Comparison of ENCODE assay signal across 24 cellular contexts in genomic region chr10:27838291-27838690, GRCh38.
"Had no signal": no experiment of that assay in that cellular context is flagged by ENCODE, and none has a peak within 500 bp of the region (broad histone marks: within the 10 kb centered on the region; RNA-seq: fewer than 3 reads in every experiment).

No MANE protein-coding gene starts in this region.

- H3K27ac Mint-ChIP-seq: activated B cell treated with CpG ODN at 0.5 μM for 24 hours; activated CD4-positive, alpha-beta memory T cell treated with anti-CD3 and anti-CD28 coated beads for 36 hours; activated naive CD4-positive, alpha-beta T cell treated with anti-CD3 and anti-CD28 coated beads, Interleukin-2, amount 50 U/mL, for 72 hours; activated T-helper 1 cell treated with anti-CD3 and anti-CD28 coated beads, Interleukin-12 subunit alpha, Interleukin-12 subunit beta, Interleukin-2, Interleukin-4 antibody, amounts not matched to agents 30 ng/mL and 10 ng/mL and 1 ng/mL, durations not matched to agents 14 hours and 24 hours and 36 hours; naive B cell; progenitor cell of endocrine pancreas; stimulated activated naive CD8-positive, alpha-beta T cell treated with anti-CD3 and anti-CD28 coated beads, Interleukin-15, Interleukin-2, amounts not matched to agents 100 ng/mL and 50 ng/mL, for 24 hours; type B pancreatic cell had no signal

- H3K27me3 Mint-ChIP-seq: activated B cell treated with CpG ODN at 0.5 μM for 24 hours, progenitor cell of endocrine pancreas had no signal

- H3K4me3 Mint-ChIP-seq: activated B cell treated with CpG ODN at 0.5 μM for 24 hours; activated CD4-positive, alpha-beta memory T cell treated with anti-CD3 and anti-CD28 coated beads for 36 hours; activated T-helper 1 cell treated with anti-CD3 and anti-CD28 coated beads, Interleukin-12 subunit alpha, Interleukin-12 subunit beta, Interleukin-2, Interleukin-4 antibody, amounts not matched to agents 30 ng/mL and 10 ng/mL and 1 ng/mL, durations not matched to agents 14 hours and 24 hours and 36 hours; central memory CD8-positive, alpha-beta T cell; naive B cell; neural crest cell; stimulated activated naive CD8-positive, alpha-beta T cell treated with anti-CD3 and anti-CD28 coated beads, Interleukin-15, Interleukin-2, amounts not matched to agents 100 ng/mL and 50 ng/mL, for 24 hours; type B pancreatic cell had no signal

- H3K36me3 ChIP-seq: gastroesophageal sphincter, heart right ventricle, right atrium auricular region, suprapubic skin had no signal

- H3K9me3 ChIP-seq: gastroesophageal sphincter, right atrium auricular region, suprapubic skin had no signal

- H3K4me3 ChIP-seq: gastroesophageal sphincter, heart right ventricle, right atrium auricular region, skin epidermis, suprapubic skin had no signal

- H3K36me3 Mint-ChIP-seq: activated CD4-positive, alpha-beta memory T cell treated with anti-CD3 and anti-CD28 coated beads for 36 hours; activated naive CD4-positive, alpha-beta T cell treated with anti-CD3 and anti-CD28 coated beads, Interleukin-2, amount 50 U/mL, for 72 hours; naive B cell; type B pancreatic cell had no signal

- DNase-seq: activated B cell treated with CpG ODN at 0.5 μM for 24 hours; activated CD4-positive, alpha-beta memory T cell treated with anti-CD3 and anti-CD28 coated beads for 36 hours; activated CD4-positive, alpha-beta T cell treated with anti-CD3 and anti-CD28 coated beads for 4 hours; activated gamma-delta T cell treated with Interleukin-2 at 50 U/mL for 16 hours; activated T-cell treated with anti-CD3 and anti-CD28 coated beads for 4 hours; effector CD4-positive, alpha-beta T cell; heart right ventricle; kidney glomerular epithelial cell; left ventricle myocardium superior; naive B cell; stimulated activated CD4-positive, alpha-beta T cell treated with anti-CD3 and anti-CD28 coated beads, Interleukin-15, amount 100 ng/mL, for 24 hours; stimulated activated CD4-positive, alpha-beta T cell treated with anti-CD3 and anti-CD28 coated beads, Interleukin-2, amount 100 ng/mL, for 48 hours; T-helper 9 cell had no signal

- H3K27me3 ChIP-seq: gastroesophageal sphincter, heart right ventricle, right atrium auricular region, suprapubic skin had no signal

- H3K9me3 Mint-ChIP-seq: activated B cell treated with CpG ODN at 0.5 μM for 24 hours; activated CD4-positive, alpha-beta memory T cell treated with anti-CD3 and anti-CD28 coated beads for 36 hours; activated naive CD4-positive, alpha-beta T cell treated with anti-CD3 and anti-CD28 coated beads, Interleukin-2, amount 50 U/mL, for 72 hours; activated T-helper 1 cell treated with anti-CD3 and anti-CD28 coated beads, Interleukin-12 subunit alpha, Interleukin-12 subunit beta, Interleukin-2, Interleukin-4 antibody, amounts not matched to agents 30 ng/mL and 10 ng/mL and 1 ng/mL, durations not matched to agents 14 hours and 24 hours and 36 hours; central memory CD8-positive, alpha-beta T cell; neural crest cell; stimulated activated naive CD8-positive, alpha-beta T cell treated with anti-CD3 and anti-CD28 coated beads, Interleukin-15, Interleukin-2, amounts not matched to agents 100 ng/mL and 50 ng/mL, for 24 hours; type B pancreatic cell had no signal

- H3K4me1 ChIP-seq: right atrium auricular region, suprapubic skin had no signal

- ATAC-seq: activated naive CD4-positive, alpha-beta T cell treated with anti-CD3 and anti-CD28 coated beads, Interleukin-2, amount 50 U/mL, for 72 hours; gastroesophageal sphincter; heart right ventricle; left ventricle myocardium superior had no signal

- H3K4me1 Mint-ChIP-seq: activated B cell treated with CpG ODN at 0.5 μM for 24 hours; central memory CD8-positive, alpha-beta T cell; naive B cell had no signal

- H3K27ac ChIP-seq: gastroesophageal sphincter, heart right ventricle, right atrium auricular region, skin epidermis, suprapubic skin had no signal
